In genomic region chr5:982377-983237, GRCh38 we compare ENCODE assay signal across 11 cellular contexts. TPM values are rescaled to one million over a fixed set of nuclear protein-coding genes. Genes with fewer than 3 reads are reported as not detected.
A peak's percentile ranks its signal among the peaks of the same experiment; 100 is the strongest.
DNase-seq lines count a peak whose midpoint lies in the region; ATAC-seq and TF ChIP-seq lines count a peak whose summit lies in the region.
"Had no signal": no experiment of that assay in that cellular context is flagged by ENCODE, and none has a peak within 500 bp of the region (broad histone marks: within the 10 kb centered on the region; RNA-seq: fewer than 3 reads in every experiment).

No MANE protein-coding gene starts in this region.

- ATAC-seq in HG03354 (IDR thresholded peaks at IDR 0.05; ENCODE audit: poor library complexity, severe bottlenecking, unreplicated experiment) = no peak
- ATAC-seq in HG02870 (IDR thresholded peaks at IDR 0.05; ENCODE audit: unreplicated experiment) = no peak

- no peak overlapping the region for H3K4me3 ChIP-seq in LNCaP clone FGC (ENCODE audit: low read depth, low read length)
- H3K4me3 ChIP-seq in cardiac fibroblast (replicated peaks in 1 of 2; ENCODE audit: low read depth in 2 of 2, low read length in 2 of 2) = no peak overlapping the region

- TF ChIP-seq CTCF in LNCaP clone FGC (IDR thresholded peaks at IDR 0.05; ENCODE audit: control insufficient read depth, extremely low read depth, insufficient read depth) = peak; percentile 38; the same call in 1 of the 2 replicates
- TF ChIP-seq CTCF in cardiac fibroblast (IDR thresholded peaks at IDR 0.05; ENCODE audit: low read depth, low read length) = peak; percentile 19
- peak; percentile 50 for TF ChIP-seq CTCF in neural crest cell (conservative IDR thresholded peaks at IDR 0.05)

- peaks cover 10% of the 10 kb centered on the region for H3K36me3 Mint-ChIP-seq in neural crest cell (ENCODE audit: low read depth)

- DNase-seq in GM03348 (ENCODE audit: low spot score) = peak; percentile 56
- no peak for DNase-seq in LNCaP clone FGC (ENCODE audit: low read depth)
- DNase-seq in cardiac fibroblast (ENCODE audit: low read depth in 2 of 2) = no peak
- DNase-seq in neural crest cell (ENCODE audit: low read depth, low spot score) = peak; percentile 38
- DNase-seq in kidney glomerular epithelial cell (lab: John Stamatoyannopoulos, UW) = no peak
- DNase-seq in NCI-H69 (lab: John Stamatoyannopoulos, UW) = no peak
- DNase-seq: HCEC 1CT; stimulated activated naive B cell treated with anti-CD40 and anti-IgM and Interleukin-4, amounts not matched to agents 10 μg/mL and 1 μg/mL and 100 μg/mL, for 72 hours had no signal

- H3K9me3 Mint-ChIP-seq in neural crest cell = peaks cover 18% of the 10 kb centered on the region

- H3K27ac Mint-ChIP-seq in neural crest cell (ENCODE audit: unreplicated experiment) = no peak overlapping the region
- H3K27ac Mint-ChIP-seq: stimulated activated naive B cell treated with anti-CD40 and anti-IgM and Interleukin-4, amounts not matched to agents 10 μg/mL and 1 μg/mL and 100 μg/mL, for 72 hours had no signal

- no peaks in the 10 kb centered on the region for H3K27me3 Mint-ChIP-seq in neural crest cell (ENCODE audit: low read depth)

- peaks cover 35% of the 10 kb centered on the region for H3K4me1 Mint-ChIP-seq in neural crest cell
- H3K4me1 Mint-ChIP-seq: central memory CD8-positive, alpha-beta T cell; stimulated activated naive B cell treated with anti-CD40 and anti-IgM and Interleukin-4, amounts not matched to agents 10 μg/mL and 1 μg/mL and 100 μg/mL, for 72 hours had no signal

- H3K4me3 Mint-ChIP-seq in neural crest cell = no peak overlapping the region
- H3K4me3 Mint-ChIP-seq: central memory CD8-positive, alpha-beta T cell had no signal

RNA-seq across cellular contexts. Expression of gene NKD2, which starts 26.0 kb away (rescaled TPM):
- total RNA-seq in neural crest cell = 15.6 and 20.6 TPM in 2 replicates

Comparison
In these comparisons a context has a peak if more than half of its experiments do, and no peak if none do; other contexts are left out.
1. DNase-seq: peak in GM03348 (single experiment) and neural crest cell (single experiment); none in LNCaP clone FGC (single experiment), cardiac fibroblast (0 of 2), kidney glomerular epithelial cell (single experiment) and NCI-H69 (single experiment).
2. Peak in every context shown above with its lines, with median percentiles within 50 percentile points of each other: CTCF ChIP-seq.